ENCODE assay signal across 19 cellular contexts in the genomic region with DNA sequence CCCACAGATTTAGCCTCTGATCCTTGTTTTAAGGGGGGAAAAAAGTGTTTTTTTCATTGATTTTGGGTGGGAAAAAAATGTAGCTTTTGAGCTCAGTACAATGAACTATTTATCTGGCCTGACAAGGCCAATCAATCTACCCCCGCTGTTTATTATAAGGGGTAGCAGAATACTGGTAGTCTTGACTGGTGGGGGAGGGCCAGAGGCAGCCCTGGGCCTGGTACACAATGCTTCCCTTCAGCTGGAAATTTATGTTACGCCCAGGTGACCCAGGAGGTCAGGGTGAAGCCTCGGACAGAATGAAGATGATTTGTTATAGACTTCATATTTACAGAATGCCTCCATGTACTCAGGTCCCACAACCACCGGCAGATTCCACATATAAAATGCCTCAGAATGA.
DNase-seq lines count a peak whose midpoint lies in the region; ATAC-seq and TF ChIP-seq lines count a peak whose summit lies in the region.
"Had no signal": no experiment of that assay in that cellular context is flagged by ENCODE, and none has a peak within 500 bp of the region (broad histone marks: within the 10 kb centered on the region; RNA-seq: fewer than 3 reads in every experiment).

No MANE protein-coding gene starts in this region.

- POLR2A ChIA-PET in activated CD4-positive, alpha-beta T cell treated with anti-CD3 and anti-CD28 coated beads, Interleukin-2, amount 10 ng/mL, durations not matched to agents 7 days and 5 days (lab: Charles Lee), result no interaction called here

- peak overlapping the region; percentile 69 for H3K27ac Mint-ChIP-seq in activated CD4-positive, alpha-beta T cell treated with anti-CD3 and anti-CD28 coated beads, Interleukin-2, amount 10 ng/mL, durations not matched to agents 7 days and 5 days
- H3K27ac Mint-ChIP-seq in activated CD4-positive, alpha-beta T cell treated with anti-CD3 and anti-CD28 coated beads, Interleukin-2, amount 10 ng/mL, durations not matched to agents 24 days and 14 days, result no peak overlapping the region
- H3K27ac Mint-ChIP-seq in activated naive CD8-positive, alpha-beta T cell, result peak overlapping the region; percentile 90
- H3K27ac Mint-ChIP-seq in nephron progenitor cell (no peak overlapping the region), chondrocyte (ENCODE audit: unreplicated experiment) (no peak overlapping the region)

- CTCF ChIA-PET in activated CD4-positive, alpha-beta T cell treated with anti-CD3 and anti-CD28 coated beads, Interleukin-2, amount 10 ng/mL, durations not matched to agents 7 days and 5 days (lab: Charles Lee), result interaction anchor here (0.6 to 1.9 kb wide), 2 partner anchors 10 to 420 kb away, joined by 3 to 4 read pairs; no protein-coding TSS in a partner anchor

- TF ChIP-seq CTCF in nephron progenitor cell (IDR thresholded peaks at IDR 0.05) (no peak), chondrocyte (IDR thresholded peaks at IDR 0.05) (no peak)

- H3K27ac ChIP-seq in KOPT-K1 (ENCODE audit: low read depth, low read length, poor library complexity, severe bottlenecking), result peak overlapping the region; percentile 99
- H3K27ac ChIP-seq: brain microvascular endothelial cell, coronary artery had no signal

- intact Hi-C loops in activated CD4-positive, alpha-beta T cell treated with anti-CD3 and anti-CD28 coated beads, Interleukin-2, amount 10 ng/mL, durations not matched to agents 24 days and 14 days (cut with micrococcal nuclease), result loop anchor here (10.0 kb wide), 1 partner anchor 149 kb away; no protein-coding TSS in a partner anchor

- H3K27me3 Mint-ChIP-seq in activated CD4-positive, alpha-beta T cell treated with anti-CD3 and anti-CD28 coated beads, Interleukin-2, amount 10 ng/mL, durations not matched to agents 7 days and 5 days, result no peaks in the 10 kb centered on the region
- H3K27me3 Mint-ChIP-seq in activated CD4-positive, alpha-beta T cell treated with anti-CD3 and anti-CD28 coated beads, Interleukin-2, amount 10 ng/mL, durations not matched to agents 24 days and 14 days, result no peaks in the 10 kb centered on the region
- no peaks in the 10 kb centered on the region for H3K27me3 Mint-ChIP-seq in activated naive CD8-positive, alpha-beta T cell
- H3K27me3 Mint-ChIP-seq in nephron progenitor cell (ENCODE audit: low read depth, poor library complexity), result peaks cover 3% of the 10 kb centered on the region
- H3K27me3 Mint-ChIP-seq in chondrocyte (ENCODE audit: low read depth), result no peaks in the 10 kb centered on the region

- no peak overlapping the region for H3K4me3 Mint-ChIP-seq in activated CD4-positive, alpha-beta T cell treated with anti-CD3 and anti-CD28 coated beads, Interleukin-2, amount 10 ng/mL, durations not matched to agents 7 days and 5 days
- H3K4me3 Mint-ChIP-seq in activated CD4-positive, alpha-beta T cell treated with anti-CD3 and anti-CD28 coated beads, Interleukin-2, amount 10 ng/mL, durations not matched to agents 24 days and 14 days, result no peak overlapping the region
- H3K4me3 Mint-ChIP-seq in activated naive CD8-positive, alpha-beta T cell, result no peak overlapping the region
- H3K4me3 Mint-ChIP-seq in nephron progenitor cell, result no peak overlapping the region
- H3K4me3 Mint-ChIP-seq in chondrocyte (ENCODE audit: unreplicated experiment), result no peak overlapping the region

- peaks cover 3% of the 10 kb centered on the region for H3K9me3 Mint-ChIP-seq in activated CD4-positive, alpha-beta T cell treated with anti-CD3 and anti-CD28 coated beads, Interleukin-2, amount 10 ng/mL, durations not matched to agents 7 days and 5 days
- H3K9me3 Mint-ChIP-seq in activated CD4-positive, alpha-beta T cell treated with anti-CD3 and anti-CD28 coated beads, Interleukin-2, amount 10 ng/mL, durations not matched to agents 24 days and 14 days, result no peaks in the 10 kb centered on the region
- no peaks in the 10 kb centered on the region for H3K9me3 Mint-ChIP-seq in activated naive CD8-positive, alpha-beta T cell (ENCODE audit: low read depth)
- H3K9me3 Mint-ChIP-seq in nephron progenitor cell (peaks cover 46% of the 10 kb centered on the region), chondrocyte (ENCODE audit: low read depth) (peaks cover 6% of the 10 kb centered on the region)

- DNase-seq in activated CD4-positive, alpha-beta T cell treated with anti-CD3 and anti-CD28 coated beads, Interleukin-2, amount 10 ng/mL, durations not matched to agents 7 days and 5 days, result no peak
- DNase-seq in activated CD4-positive, alpha-beta T cell treated with anti-CD3 and anti-CD28 coated beads, Interleukin-2, amount 10 ng/mL, durations not matched to agents 24 days and 14 days, result no peak
- DNase-seq in nephron progenitor cell (peak; percentile 5), chondrocyte (ENCODE audit: low spot score) (no peak)
- DNase-seq: 8988T; activated CD4-positive, alpha-beta T cell treated with anti-CD3 and anti-CD28 coated beads for 48 hours; activated T-cell treated with anti-CD3 and anti-CD28 coated beads, Interleukin-2, amount 50 U/mL, for 1 hour; brain microvascular endothelial cell; DMS 273 treated with DMSO at 0.1 percent for 48 hours; GDM1; HCEC 1CT; MV-4-11; NCI-H1694 treated with DMSO at 0.1 percent for 48 hours; stimulated activated CD4-positive, alpha-beta T cell treated with anti-CD3 and anti-CD28 coated beads, Interleukin-1b, Interleukin-23, amount 100 ng/mL, for 48 hours had no signal

- H3K4me1 Mint-ChIP-seq in activated CD4-positive, alpha-beta T cell treated with anti-CD3 and anti-CD28 coated beads, Interleukin-2, amount 10 ng/mL, durations not matched to agents 7 days and 5 days, result peaks cover 91% of the 10 kb centered on the region
- H3K4me1 Mint-ChIP-seq in activated CD4-positive, alpha-beta T cell treated with anti-CD3 and anti-CD28 coated beads, Interleukin-2, amount 10 ng/mL, durations not matched to agents 24 days and 14 days, result peaks cover 76% of the 10 kb centered on the region
- peaks cover 92% of the 10 kb centered on the region for H3K4me1 Mint-ChIP-seq in activated naive CD8-positive, alpha-beta T cell (ENCODE audit: low read depth)
- peaks cover 27% of the 10 kb centered on the region for H3K4me1 Mint-ChIP-seq in nephron progenitor cell
- peaks cover 8% of the 10 kb centered on the region for H3K4me1 Mint-ChIP-seq in chondrocyte (ENCODE audit: low read depth)

- ATAC-seq in HG02981 (IDR thresholded peaks at IDR 0.05; ENCODE audit: unreplicated experiment) (no peak), GM21528 (IDR thresholded peaks at IDR 0.05; ENCODE audit: low FRiP score, unreplicated experiment) (no peak)

- H3K36me3 Mint-ChIP-seq in activated CD4-positive, alpha-beta T cell treated with anti-CD3 and anti-CD28 coated beads, Interleukin-2, amount 10 ng/mL, durations not matched to agents 7 days and 5 days (ENCODE audit: low read depth), result peaks cover 68% of the 10 kb centered on the region
- peaks cover 28% of the 10 kb centered on the region for H3K36me3 Mint-ChIP-seq in activated CD4-positive, alpha-beta T cell treated with anti-CD3 and anti-CD28 coated beads, Interleukin-2, amount 10 ng/mL, durations not matched to agents 24 days and 14 days (ENCODE audit: low read depth)
- peaks cover 10% of the 10 kb centered on the region for H3K36me3 Mint-ChIP-seq in activated naive CD8-positive, alpha-beta T cell
- H3K36me3 Mint-ChIP-seq in nephron progenitor cell (ENCODE audit: low read depth) (peaks cover 4% of the 10 kb centered on the region), chondrocyte (ENCODE audit: low read depth) (peaks cover 3% of the 10 kb centered on the region)

- no peaks in the 10 kb centered on the region for H3K9me3 ChIP-seq in KOPT-K1 (ENCODE audit: insufficient read depth, low read length, poor library complexity, severe bottlenecking)

- H3K36me3 ChIP-seq in KOPT-K1 (ENCODE audit: insufficient read depth, low read length), result peaks cover 41% of the 10 kb centered on the region
- H3K36me3 ChIP-seq: brain microvascular endothelial cell had no signal

Comparison
In these comparisons a context has a peak if more than half of its experiments do, and no peak if none do; other contexts are left out.
1. H3K27ac Mint-ChIP-seq: peak in activated CD4-positive, alpha-beta T cell treated with anti-CD3 and anti-CD28 coated beads, Interleukin-2, amount 10 ng/mL, durations not matched to agents 7 days and 5 days (single experiment) and activated naive CD8-positive, alpha-beta T cell (single experiment); none in activated CD4-positive, alpha-beta T cell treated with anti-CD3 and anti-CD28 coated beads, Interleukin-2, amount 10 ng/mL, durations not matched to agents 24 days and 14 days (single experiment), nephron progenitor cell (single experiment) and chondrocyte (single experiment).